19 cellular contexts compared by ENCODE assay signal in genomic region chr7:159068893-159069448, GRCh38.
DNase-seq lines count a peak whose midpoint lies in the region; ATAC-seq lines count a peak whose summit lies in the region.
"Had no signal": no experiment of that assay in that cellular context is flagged by ENCODE, and none has a peak within 500 bp of the region (broad histone marks: within the 10 kb centered on the region; RNA-seq: fewer than 3 reads in every experiment).

No MANE protein-coding gene starts in this region.

- CTCF ChIA-PET in activated naive CD4-positive, alpha-beta T cell treated with anti-CD3 and anti-CD28 coated beads, Interleukin-2, amount 10 ng/mL, durations not matched to agents 7 days and 5 days (lab: Charles Lee) = no interaction called here

- intact Hi-C loops in right cardiac atrium (cut with DNase I) (loop anchor here in 1 of 4 donors (10.0 kb wide), 1 partner anchor 46 kb away; no protein-coding TSS in a partner anchor), sciatic nerve (cut with DNase I) (no loop called here)

- H3K27ac Mint-ChIP-seq in activated naive CD4-positive, alpha-beta T cell treated with anti-CD3 and anti-CD28 coated beads, Interleukin-2, amount 10 ng/mL, durations not matched to agents 7 days and 5 days = peak overlapping the region; percentile 69
- H3K27ac Mint-ChIP-seq: activated CD8-positive, alpha-beta T cell treated with anti-CD3 and anti-CD28 coated beads, Interleukin-2, amount 10 ng/mL, durations not matched to agents 7 days and 5 days; HFFc6 had no signal

- peaks cover 4% of the 10 kb centered on the region for H3K4me1 ChIP-seq in right cardiac atrium (ENCODE audit: control insufficient read depth, insufficient read depth, low read length)
- H3K4me1 ChIP-seq: SJSA1 had no signal

- WGBS in right cardiac atrium = 72% methylated on average over 14 of the region's 14 CpGs

- ATAC-seq in right cardiac atrium (peak in 1 of 2 donors; percentile 2), sciatic nerve (peak; percentile 13), GM18511 (IDR thresholded peaks at IDR 0.05; ENCODE audit: unreplicated experiment) (no peak)
- ATAC-seq: GM12878 had no signal

- H3K27me3 ChIP-seq in right cardiac atrium (ENCODE audit: control insufficient read depth, insufficient read depth) = no peaks in the 10 kb centered on the region
- H3K27me3 ChIP-seq: brain microvascular endothelial cell, SJSA1 had no signal

- H3K27ac ChIP-seq in right cardiac atrium (ENCODE audit: low read length) = peak overlapping the region; percentile 77
- H3K27ac ChIP-seq: brain microvascular endothelial cell, KMS-11, SJSA1 had no signal

- H3K4me3 Mint-ChIP-seq in activated naive CD4-positive, alpha-beta T cell treated with anti-CD3 and anti-CD28 coated beads, Interleukin-2, amount 10 ng/mL, durations not matched to agents 7 days and 5 days = no peak overlapping the region
- H3K4me3 Mint-ChIP-seq: activated CD8-positive, alpha-beta T cell treated with anti-CD3 and anti-CD28 coated beads, Interleukin-2, amount 10 ng/mL, durations not matched to agents 7 days and 5 days; HFFc6 had no signal

- peaks cover 12% of the 10 kb centered on the region for H3K27me3 Mint-ChIP-seq in activated naive CD4-positive, alpha-beta T cell treated with anti-CD3 and anti-CD28 coated beads, Interleukin-2, amount 10 ng/mL, durations not matched to agents 7 days and 5 days

- H3K4me1 Mint-ChIP-seq in activated naive CD4-positive, alpha-beta T cell treated with anti-CD3 and anti-CD28 coated beads, Interleukin-2, amount 10 ng/mL, durations not matched to agents 7 days and 5 days = peaks cover 38% of the 10 kb centered on the region

- no peak for DNase-seq in activated naive CD4-positive, alpha-beta T cell treated with anti-CD3 and anti-CD28 coated beads, Interleukin-2, amount 10 ng/mL, durations not matched to agents 7 days and 5 days
- DNase-seq in activated naive CD4-positive, alpha-beta T cell treated with Interleukin-2 at 50 U/mL for 16 hours = no peak
- DNase-seq in right cardiac atrium (peak in 2 of 3 donors; percentile 52 to 54), sciatic nerve (ENCODE audit: low spot score) (no peak), SIG-M5 treated with dmso at 0.1 percent for 504 hours (lab: John Stamatoyannopoulos, UW; ENCODE audit: unreplicated experiment) (no peak), NCI-H524 (lab: John Stamatoyannopoulos, UW) (no peak), GM03348 (ENCODE audit: low spot score) (no peak)
- DNase-seq: activated CD8-positive, alpha-beta T cell treated with anti-CD3 and anti-CD28 coated beads, Interleukin-2, amount 10 ng/mL, durations not matched to agents 7 days and 5 days; activated effector memory CD4-positive, alpha-beta T cell treated with Interleukin-2 at 50 U/mL for 16 hours; effector memory CD4-positive, alpha-beta T cell; HFFc6; mammary epithelial cell; NCI-H226; stimulated activated naive CD4-positive, alpha-beta T cell treated with Interleukin-2 at 50 U/mL for 16 hours had no signal

- H3K9me3 Mint-ChIP-seq in activated naive CD4-positive, alpha-beta T cell treated with anti-CD3 and anti-CD28 coated beads, Interleukin-2, amount 10 ng/mL, durations not matched to agents 7 days and 5 days = no peaks in the 10 kb centered on the region

- no peaks in the 10 kb centered on the region for H3K36me3 Mint-ChIP-seq in activated naive CD4-positive, alpha-beta T cell treated with anti-CD3 and anti-CD28 coated beads, Interleukin-2, amount 10 ng/mL, durations not matched to agents 7 days and 5 days

- no peaks in the 10 kb centered on the region for H3K9me3 ChIP-seq in right cardiac atrium (ENCODE audit: control insufficient read depth, low read length)
- H3K9me3 ChIP-seq: SJSA1 had no signal

- H3K4me3 ChIP-seq in right cardiac atrium (ENCODE audit: low read length) = no peak overlapping the region
- H3K4me3 ChIP-seq: GM12878, SJSA1 had no signal

Comparison
In these comparisons a context has a peak if more than half of its experiments do, and no peak if none do; other contexts are left out.
1. DNase-seq: peak in right cardiac atrium (2 of 3); none in activated naive CD4-positive, alpha-beta T cell treated with anti-CD3 and anti-CD28 coated beads, Interleukin-2, amount 10 ng/mL, durations not matched to agents 7 days and 5 days (single experiment), activated naive CD4-positive, alpha-beta T cell treated with Interleukin-2 at 50 U/mL for 16 hours (single experiment), sciatic nerve (single experiment), SIG-M5 treated with dmso at 0.1 percent for 504 hours (single experiment), NCI-H524 (0 of 2) and GM03348 (single experiment).